ENCODE assay signal across 33 cellular contexts in genomic region chr13:99997702-99998219, GRCh38. TPM values are rescaled to one million over a fixed set of nuclear protein-coding genes. Genes with fewer than 3 reads are reported as not detected.
DNase-seq lines count a peak whose midpoint lies in the region; ATAC-seq and TF ChIP-seq lines count a peak whose summit lies in the region.
"Had no signal": no experiment of that assay in that cellular context is flagged by ENCODE, and none has a peak within 500 bp of the region (broad histone marks: within the 10 kb centered on the region; RNA-seq: fewer than 3 reads in every experiment).

No MANE protein-coding gene starts in this region.

- TF ChIP-seq CTCF in glutamatergic neuron (IDR thresholded peaks at IDR 0.05; ENCODE audit: partially characterized antibody, unreplicated experiment) (no peak), lung (IDR thresholded peaks at IDR 0.05; ENCODE audit: control extremely low read depth, extremely low read depth) (no peak)

- H3K36me3 ChIP-seq in ES-I3 (ENCODE audit: insufficient read depth, low read length) (no peaks in the 10 kb centered on the region), HUES64 (ENCODE audit: insufficient read depth, low read length) (no peaks in the 10 kb centered on the region), lung (ENCODE audit: control insufficient read depth in 2 of 2, insufficient read depth in 2 of 2, low read length in 2 of 2) (no peaks in the 10 kb centered on the region)
- H3K36me3 ChIP-seq: breast epithelium, pancreas had no signal

- peak overlapping the region; percentile 63 for H3K27ac ChIP-seq in HUES64 (ENCODE audit: low read depth, low read length)
- no peak overlapping the region for H3K27ac ChIP-seq in lung (ENCODE audit: low read depth in 1 of 2, low read length in 1 of 2)
- H3K27ac ChIP-seq: breast epithelium, pancreas, skin epidermis had no signal

- H3K4me3 ChIP-seq in HUES64 (ENCODE audit: low read length) (peak overlapping the region; percentile 54), lung (no peak overlapping the region)
- H3K4me3 ChIP-seq: breast epithelium, K562, pancreas, skin epidermis had no signal

- 39% methylated on average over 40 of the region's 40 CpGs for WGBS in HUES64
- 28 to 37% methylated on average over 39 to 40 of the region's 40 CpGs for WGBS in lung, 2 donors

- H3K36me3 Mint-ChIP-seq in glutamatergic neuron (ENCODE audit: unreplicated experiment) = no peaks in the 10 kb centered on the region
- H3K36me3 Mint-ChIP-seq in activated T-cell treated with anti-CD3 and anti-CD28 coated beads, Interleukin-2, amount 50 U/mL, for 4 hours (ENCODE audit: insufficient read depth) = no peaks in the 10 kb centered on the region

- H3K9me3 ChIP-seq in ES-I3 (ENCODE audit: control insufficient read depth, insufficient read depth, low read length) (no peaks in the 10 kb centered on the region), HUES64 (ENCODE audit: insufficient read depth, low read depth, low read length) (no peaks in the 10 kb centered on the region), lung (ENCODE audit: control insufficient read depth in 2 of 2, insufficient read depth in 1 of 2, low read length in 1 of 2) (peaks cover 2 to 10% of the 10 kb centered on the region in 2 donors)
- H3K9me3 ChIP-seq: breast epithelium, pancreas had no signal

- no peak overlapping the region for H3K4me3 Mint-ChIP-seq in glutamatergic neuron (ENCODE audit: unreplicated experiment)
- no peak overlapping the region for H3K4me3 Mint-ChIP-seq in activated T-cell treated with anti-CD3 and anti-CD28 coated beads, Interleukin-2, amount 50 U/mL, for 4 hours
- H3K4me3 Mint-ChIP-seq: activated CD4-positive, alpha-beta T cell treated with anti-CD3 and anti-CD28 coated beads, Interleukin-2, amount 10 ng/mL, durations not matched to agents 7 days and 5 days; activated naive CD8-positive, alpha-beta T cell; stimulated activated naive B cell treated with anti-CD40 and anti-IgM and Interleukin-4, amounts not matched to agents 10 μg/mL and 1 μg/mL and 100 μg/mL, for 72 hours had no signal

- H3K4me1 ChIP-seq in ES-I3 (ENCODE audit: insufficient read depth, low read length) = peaks cover 2% of the 10 kb centered on the region
- peaks cover 44% of the 10 kb centered on the region for H3K4me1 ChIP-seq in HUES64 (ENCODE audit: insufficient read depth, low read length)
- peaks cover 0 to 4% of the 10 kb centered on the region in 2 donors for H3K4me1 ChIP-seq in lung (ENCODE audit: control insufficient read depth in 2 of 2, insufficient read depth in 2 of 2, low read length in 2 of 2)
- H3K4me1 ChIP-seq: breast epithelium, pancreas had no signal

- no peak overlapping the region for H3K27ac Mint-ChIP-seq in glutamatergic neuron (ENCODE audit: unreplicated experiment)
- H3K27ac Mint-ChIP-seq: activated CD4-positive, alpha-beta T cell treated with anti-CD3 and anti-CD28 coated beads, Interleukin-2, amount 10 ng/mL, durations not matched to agents 7 days and 5 days; activated naive CD8-positive, alpha-beta T cell; CD14-positive monocyte; nephron progenitor cell; stimulated activated naive B cell treated with anti-CD40 and anti-IgM and Interleukin-4, amounts not matched to agents 10 μg/mL and 1 μg/mL and 100 μg/mL, for 72 hours had no signal

- H3K9ac ChIP-seq in ES-I3 (ENCODE audit: low read depth, low read length) (peak overlapping the region; percentile 70), HUES64 (ENCODE audit: low read depth, low read length) (peak overlapping the region; percentile 69)

- DNase-seq in glutamatergic neuron (peak; percentile 27), lung (ENCODE audit: low spot score) (no peak)
- DNase-seq in effector CD8-positive, alpha-beta T cell (lab: John Stamatoyannopoulos, UW) = no peak
- no peak for DNase-seq in activated T-cell treated with anti-CD3 and anti-CD28 coated beads, Interleukin-2, amount 50 U/mL, for 4 hours
- DNase-seq: 8988T; activated CD4-positive, alpha-beta T cell treated with anti-CD3 and anti-CD28 coated beads, Interleukin-2, amount 10 ng/mL, durations not matched to agents 7 days and 5 days; activated effector memory CD4-positive, alpha-beta T cell treated with anti-CD3 and anti-CD28 coated beads, Interleukin-2, amount 50 U/mL, for 16 hours; activated T-cell treated with anti-CD3 and anti-CD28 coated beads, Interleukin-2, amount 50 U/mL, for 1 hour; Calu3; DMS79; GDM1; HCEC 1CT; kidney glomerular epithelial cell; mammary epithelial cell; NCI-H1092; NCI-H1694 treated with DMSO at 0.1 percent for 48 hours; NCI-H446 treated with DMSO at 0.1 percent for 48 hours; stimulated activated naive B cell treated with anti-CD40 and anti-IgM and Interleukin-4, amounts not matched to agents 10 μg/mL and 1 μg/mL and 100 μg/mL, for 72 hours had no signal

- ATAC-seq in lung (ENCODE audit: insufficient read depth, low FRiP score) = peak; percentile 11
- ATAC-seq in GM18870 (IDR thresholded peaks at IDR 0.05; ENCODE audit: unreplicated experiment) = no peak
- ATAC-seq in activated T-cell treated with anti-CD3 and anti-CD28 coated beads, Interleukin-2, amount 50 U/mL, for 4 hours = no peak
- no peak for ATAC-seq in HG03520 (IDR thresholded peaks at IDR 0.05; ENCODE audit: unreplicated experiment)
- ATAC-seq: pancreas; stimulated activated naive B cell treated with anti-CD40 and anti-IgM and Interleukin-4, amounts not matched to agents 10 μg/mL and 1 μg/mL and 100 μg/mL, for 72 hours had no signal

- peaks cover 18% of the 10 kb centered on the region for H3K9me3 Mint-ChIP-seq in glutamatergic neuron (ENCODE audit: unreplicated experiment)
- H3K9me3 Mint-ChIP-seq in activated T-cell treated with anti-CD3 and anti-CD28 coated beads, Interleukin-2, amount 50 U/mL, for 4 hours = peaks cover 7% of the 10 kb centered on the region
- H3K9me3 Mint-ChIP-seq: nephron progenitor cell had no signal

- peaks cover 17% of the 10 kb centered on the region for H3K4me1 Mint-ChIP-seq in glutamatergic neuron (ENCODE audit: low read depth, unreplicated experiment)
- H3K4me1 Mint-ChIP-seq in activated T-cell treated with anti-CD3 and anti-CD28 coated beads, Interleukin-2, amount 50 U/mL, for 4 hours (ENCODE audit: low read depth) = peaks cover 10% of the 10 kb centered on the region

- H3K27me3 ChIP-seq in HUES64 (ENCODE audit: insufficient read depth, low read length) = peaks cover 57% of the 10 kb centered on the region
- H3K27me3 ChIP-seq in lung (ENCODE audit: control insufficient read depth, insufficient read depth) = peaks cover 4% of the 10 kb centered on the region

- peaks cover 24% of the 10 kb centered on the region for H3K27me3 Mint-ChIP-seq in glutamatergic neuron (ENCODE audit: unreplicated experiment)
- H3K27me3 Mint-ChIP-seq in activated T-cell treated with anti-CD3 and anti-CD28 coated beads, Interleukin-2, amount 50 U/mL, for 4 hours (ENCODE audit: low read depth) = peaks cover 74% of the 10 kb centered on the region

RNA-seq across cellular contexts. Expression of gene ZIC2, which starts 16.2 kb away (rescaled TPM):
- polyA plus RNA-seq in HUES64 (2013, experiment 1 of 2) = 113 TPM
- 125 TPM for polyA plus RNA-seq in HUES64 (2013, experiment 2 of 2)
- 21.9 TPM for total RNA-seq in glutamatergic neuron (ENCODE audit: unreplicated experiment)
- under 1 TPM in 1 of 2 donors, not detected in 1; 0.06 TPM for total RNA-seq in lung
- not detected for polyA plus RNA-seq in lung
- under 1 TPM in 2 of 3 donors, not detected in 1; 0.13 to 0.21 TPM for total RNA-seq in activated T-cell treated with anti-CD3 and anti-CD28 coated beads, Interleukin-2, amount 50 U/mL, for 4 hours
- total RNA-seq: activated CD4-positive, alpha-beta T cell treated with anti-CD3 and anti-CD28 coated beads, Interleukin-2, amount 10 ng/mL, durations not matched to agents 7 days and 5 days; renal cortical epithelial cell had no signal
- polyA plus RNA-seq: CD14-positive monocyte, pancreas, urinary bladder had no signal

RNA-seq across cellular contexts. Expression of gene ZIC5, which starts 26.2 kb away (rescaled TPM):
- polyA plus RNA-seq in HUES64 (2013, experiment 1 of 2) = 25.6 TPM
- 25.2 TPM for polyA plus RNA-seq in HUES64 (2013, experiment 2 of 2)
- total RNA-seq in glutamatergic neuron (ENCODE audit: unreplicated experiment) (0.47 TPM), lung (not detected)
- not detected for polyA plus RNA-seq in lung
- not detected for total RNA-seq in activated T-cell treated with anti-CD3 and anti-CD28 coated beads, Interleukin-2, amount 50 U/mL, for 4 hours
- total RNA-seq: activated CD4-positive, alpha-beta T cell treated with anti-CD3 and anti-CD28 coated beads, Interleukin-2, amount 10 ng/mL, durations not matched to agents 7 days and 5 days; breast epithelium; HT-29; mammary epithelial cell; renal cortical epithelial cell; RPMI7951; urinary bladder had no signal
- polyA plus RNA-seq: CD14-positive monocyte, mammary epithelial cell, pancreas, urinary bladder had no signal

Comparison
In these comparisons a context has a peak if more than half of its experiments do, and no peak if none do; other contexts are left out.
1. RNA of gene ZIC2, which starts 16.2 kb away (total RNA-seq): 21.9 TPM in glutamatergic neuron (single experiment); 0.13 to 0.21 TPM in activated T-cell treated with anti-CD3 and anti-CD28 coated beads, Interleukin-2, amount 50 U/mL, for 4 hours and 0.06 TPM in lung; every median in the first group is over 10 times any median in the second.